ENCODE assay signal across 8 cellular contexts in genomic region chr12:56723889-56724659, GRCh38. TPM values are rescaled to one million over a fixed set of nuclear protein-coding genes. Genes with fewer than 3 reads are reported as not detected.
DNase-seq lines count a peak whose midpoint lies in the region; ATAC-seq and TF ChIP-seq lines count a peak whose summit lies in the region.

No MANE protein-coding gene starts in this region.

- ATAC-seq in HG03565 (IDR thresholded peaks at IDR 0.05; ENCODE audit: unreplicated experiment), result no peak

- peaks cover 59% of the 10 kb centered on the region for H3K4me1 Mint-ChIP-seq in activated T-helper 1 cell treated with anti-CD3 and anti-CD28 coated beads, Interleukin-12 subunit alpha, Interleukin-12 subunit beta, Interleukin-2, Interleukin-4 antibody, amounts not matched to agents 30 ng/mL and 10 ng/mL and 1 ng/mL, durations not matched to agents 14 hours and 24 hours and 36 hours (ENCODE audit: low read depth)

- no peaks in the 10 kb centered on the region for H3K9me3 Mint-ChIP-seq in activated T-helper 1 cell treated with anti-CD3 and anti-CD28 coated beads, Interleukin-12 subunit alpha, Interleukin-12 subunit beta, Interleukin-2, Interleukin-4 antibody, amounts not matched to agents 30 ng/mL and 10 ng/mL and 1 ng/mL, durations not matched to agents 14 hours and 24 hours and 36 hours

- CTCF ChIA-PET in BJ (lab: Yijun Ruan, JAX), result interaction anchor here (2.2 kb wide), 1 partner anchor 87 kb away, joined by 4 read pairs; no protein-coding TSS in a partner anchor
- CTCF ChIA-PET in GM10248 (lab: Yijun Ruan, JAX), result interaction anchor here (0.9 to 1.5 kb wide), 3 partner anchors 10 to 87 kb away, joined by 3 read pairs; no protein-coding TSS in a partner anchor

- H3K36me3 ChIP-seq in BJ (ENCODE audit: control insufficient read depth, insufficient read depth, low read length), result peaks cover 5% of the 10 kb centered on the region
- peaks cover 59% of the 10 kb centered on the region for H3K36me3 ChIP-seq in HUES48 (ENCODE audit: control insufficient read depth, insufficient read depth, low read length)

- DNase-seq in BJ (ENCODE audit: low read depth) (peak; percentile 31), globus pallidus (ENCODE audit: low spot score) (peak; percentile 50), non-pigmented ciliary epithelial cell (ENCODE audit: low read depth) (peak; percentile 34), GM10248 (ENCODE audit: extremely low spot score) (no peak), HuH-7 (ENCODE audit: low spot score) (no peak)
- no peak for DNase-seq in activated T-helper 1 cell treated with anti-CD3 and anti-CD28 coated beads, Interleukin-12 subunit alpha, Interleukin-12 subunit beta, Interleukin-2, Interleukin-4 antibody, amounts not matched to agents 30 ng/mL and 10 ng/mL and 1 ng/mL, durations not matched to agents 14 hours and 24 hours and 36 hours (ENCODE audit: low spot score)

- peak overlapping the region; percentile 91 for H3K4me3 Mint-ChIP-seq in activated T-helper 1 cell treated with anti-CD3 and anti-CD28 coated beads, Interleukin-12 subunit alpha, Interleukin-12 subunit beta, Interleukin-2, Interleukin-4 antibody, amounts not matched to agents 30 ng/mL and 10 ng/mL and 1 ng/mL, durations not matched to agents 14 hours and 24 hours and 36 hours

- H3K27ac ChIP-seq in HUES48 (ENCODE audit: low read depth, low read length), result peak overlapping the region; percentile 98

- H3K9ac ChIP-seq in HUES48 (ENCODE audit: low read depth, low read length), result peak overlapping the region; percentile 92

- H3K4me3 ChIP-seq in BJ (ENCODE audit: low read depth, low read length) (peak overlapping the region; percentile 99), HUES48 (ENCODE audit: low read depth, low read length) (peak overlapping the region; percentile 82)

- peaks cover 1% of the 10 kb centered on the region for H3K27me3 Mint-ChIP-seq in activated T-helper 1 cell treated with anti-CD3 and anti-CD28 coated beads, Interleukin-12 subunit alpha, Interleukin-12 subunit beta, Interleukin-2, Interleukin-4 antibody, amounts not matched to agents 30 ng/mL and 10 ng/mL and 1 ng/mL, durations not matched to agents 14 hours and 24 hours and 36 hours (ENCODE audit: insufficient read depth)

- H3K36me3 Mint-ChIP-seq in activated T-helper 1 cell treated with anti-CD3 and anti-CD28 coated beads, Interleukin-12 subunit alpha, Interleukin-12 subunit beta, Interleukin-2, Interleukin-4 antibody, amounts not matched to agents 30 ng/mL and 10 ng/mL and 1 ng/mL, durations not matched to agents 14 hours and 24 hours and 36 hours (ENCODE audit: low read depth), result peaks cover 62% of the 10 kb centered on the region

- TF ChIP-seq CTCF in BJ (IDR thresholded peaks at IDR 0.05; ENCODE audit: insufficient read depth, low read depth, low read length) (no peak), GM10248 (IDR thresholded peaks at IDR 0.05; ENCODE audit: control extremely low read depth, extremely low read depth, low read depth, missing control alignments) (no peak)

- H3K27me3 ChIP-seq in BJ (ENCODE audit: control insufficient read depth, insufficient read depth, low read length), result no peaks in the 10 kb centered on the region
- H3K27me3 ChIP-seq in HUES48 (ENCODE audit: control insufficient read depth, insufficient read depth, low read length), result no peaks in the 10 kb centered on the region

- H3K4me1 ChIP-seq in HUES48 (ENCODE audit: control insufficient read depth, insufficient read depth, low read length), result peaks cover 47% of the 10 kb centered on the region

- peak overlapping the region; percentile 91 for H3K27ac Mint-ChIP-seq in activated T-helper 1 cell treated with anti-CD3 and anti-CD28 coated beads, Interleukin-12 subunit alpha, Interleukin-12 subunit beta, Interleukin-2, Interleukin-4 antibody, amounts not matched to agents 30 ng/mL and 10 ng/mL and 1 ng/mL, durations not matched to agents 14 hours and 24 hours and 36 hours

- intact Hi-C loops in activated T-helper 1 cell treated with anti-CD3 and anti-CD28 coated beads, Interleukin-12 subunit alpha, Interleukin-12 subunit beta, Interleukin-2, Interleukin-4 antibody, amounts not matched to agents 30 ng/mL and 10 ng/mL and 1 ng/mL, durations not matched to agents 14 hours and 24 hours and 36 hours (cut with micrococcal nuclease), result loop anchor here (2.0 kb wide), 2 partner anchors 87 to 797 kb away; partner anchors contain the start of gene DDIT3

- POLR2A ChIA-PET in BJ (lab: Charles Lee) (no interaction called here), GM10248 (lab: Yijun Ruan, JAX) (interaction anchor here (0.8 to 1.0 kb wide), 2 partner anchors 79 to 95 kb away, joined by 3 read pairs; no protein-coding TSS in a partner anchor)

- no peaks in the 10 kb centered on the region for H3K9me3 ChIP-seq in HUES48 (ENCODE audit: control insufficient read depth, insufficient read depth, low read length)

RNA-seq across cellular contexts. Expression of gene NACA, which starts 1.0 kb away (rescaled TPM):
- 678 and 921 TPM in 2 replicates for polyA plus RNA-seq in BJ (2011; rRNA removed)
- polyA minus RNA-seq in BJ (2011; rRNA and poly(A)+ RNA removed), result 233 and 521 TPM in 2 replicates
- 942 and 963 TPM in 2 replicates for total RNA-seq in activated T-helper 1 cell treated with anti-CD3 and anti-CD28 coated beads, Interleukin-12 subunit alpha, Interleukin-12 subunit beta, Interleukin-2, Interleukin-4 antibody, amounts not matched to agents 30 ng/mL and 10 ng/mL and 1 ng/mL, durations not matched to agents 14 hours and 24 hours and 36 hours

RNA-seq across cellular contexts. Expression of gene PRIM1, which starts 28.0 kb away (rescaled TPM):
- 5.1 and 7.8 TPM in 2 replicates for polyA plus RNA-seq in BJ (2011; rRNA removed)
- polyA minus RNA-seq in BJ (2011; rRNA and poly(A)+ RNA removed), result 3.5 and 5.2 TPM in 2 replicates
- total RNA-seq in activated T-helper 1 cell treated with anti-CD3 and anti-CD28 coated beads, Interleukin-12 subunit alpha, Interleukin-12 subunit beta, Interleukin-2, Interleukin-4 antibody, amounts not matched to agents 30 ng/mL and 10 ng/mL and 1 ng/mL, durations not matched to agents 14 hours and 24 hours and 36 hours, result 67.5 and 67.8 TPM in 2 replicates

RNA-seq across cellular contexts. Expression of gene PTGES3, which starts 36.0 kb away (rescaled TPM):
- 24.7 and 49.1 TPM in 2 replicates for polyA plus RNA-seq in BJ (2011; rRNA removed)
- polyA minus RNA-seq in BJ (2011; rRNA and poly(A)+ RNA removed), result 10.9 and 22.7 TPM in 2 replicates
- total RNA-seq in activated T-helper 1 cell treated with anti-CD3 and anti-CD28 coated beads, Interleukin-12 subunit alpha, Interleukin-12 subunit beta, Interleukin-2, Interleukin-4 antibody, amounts not matched to agents 30 ng/mL and 10 ng/mL and 1 ng/mL, durations not matched to agents 14 hours and 24 hours and 36 hours, result 301 and 302 TPM in 2 replicates

RNA-seq across cellular contexts. Expression of gene HSD17B6, which starts 39.0 kb away (rescaled TPM):
- 11.3 and 12.2 TPM in 2 replicates for polyA plus RNA-seq in BJ (2011; rRNA removed)
- polyA minus RNA-seq in BJ (2011; rRNA and poly(A)+ RNA removed), result 4.0 and 9.0 TPM in 2 replicates
- 1.3 and 1.7 TPM in 2 replicates for total RNA-seq in activated T-helper 1 cell treated with anti-CD3 and anti-CD28 coated beads, Interleukin-12 subunit alpha, Interleukin-12 subunit beta, Interleukin-2, Interleukin-4 antibody, amounts not matched to agents 30 ng/mL and 10 ng/mL and 1 ng/mL, durations not matched to agents 14 hours and 24 hours and 36 hours

Comparison
In these comparisons a context has a peak if more than half of its experiments do, and no peak if none do; other contexts are left out.
1. DNase-seq: peak in BJ (single experiment), globus pallidus (single experiment) and non-pigmented ciliary epithelial cell (single experiment); none in activated T-helper 1 cell treated with anti-CD3 and anti-CD28 coated beads, Interleukin-12 subunit alpha, Interleukin-12 subunit beta, Interleukin-2, Interleukin-4 antibody, amounts not matched to agents 30 ng/mL and 10 ng/mL and 1 ng/mL, durations not matched to agents 14 hours and 24 hours and 36 hours (single experiment), GM10248 (single experiment) and HuH-7 (single experiment).